In genomic region chr19:46271488-46272197, GRCh38 we compare ENCODE assay signal across 11 cellular contexts. TPM values are rescaled to one million over a fixed set of nuclear protein-coding genes. Genes with fewer than 3 reads are reported as not detected.
DNase-seq lines count a peak whose midpoint lies in the region; ATAC-seq, FAIRE-seq and TF ChIP-seq lines count a peak whose summit lies in the region.
"Had no signal": no experiment of that assay in that cellular context is flagged by ENCODE, and none has a peak within 500 bp of the region (broad histone marks: within the 10 kb centered on the region; RNA-seq: fewer than 3 reads in every experiment).

No MANE protein-coding gene starts in this region.

- H3K79me2 ChIP-seq in keratinocyte (ENCODE audit: control insufficient read depth, insufficient read depth, low read length) (no peaks in the 10 kb centered on the region), MM.1S (ENCODE audit: low read length) (no peaks in the 10 kb centered on the region)

- peaks cover 23% of the 10 kb centered on the region for H3K27me3 Mint-ChIP-seq in activated naive CD4-positive, alpha-beta T cell treated with anti-CD3 and anti-CD28 coated beads, Interleukin-2, amount 50 U/mL, for 24 hours

- no peak overlapping the region for H3K27ac ChIP-seq in keratinocyte (ENCODE audit: control insufficient read depth, insufficient read depth, low read length)
- no peak overlapping the region for H3K27ac ChIP-seq in prostate gland
- H3K27ac ChIP-seq in MM.1S (ENCODE audit: low read length), result no peak overlapping the region

- H3K4me1 ChIP-seq in keratinocyte (ENCODE audit: control insufficient read depth, extremely low read depth, insufficient read depth, low read length), result peaks cover 4% of the 10 kb centered on the region
- H3K4me1 ChIP-seq in prostate gland (replicated peaks), result no peaks in the 10 kb centered on the region
- no peaks in the 10 kb centered on the region for H3K4me1 ChIP-seq in MM.1S (ENCODE audit: low read length)

- H3K9me3 ChIP-seq in keratinocyte (ENCODE audit: control insufficient read depth, low read depth, low read length) (no peaks in the 10 kb centered on the region), prostate gland (no peaks in the 10 kb centered on the region), MM.1S (replicated peaks; ENCODE audit: insufficient read depth, low read length) (no peaks in the 10 kb centered on the region)

- H3K36me3 ChIP-seq in keratinocyte (ENCODE audit: control insufficient read depth in 2 of 2, extremely low read depth in 1 of 2, insufficient read depth in 2 of 2, low read length in 2 of 2), result no peaks in the 10 kb centered on the region
- H3K36me3 ChIP-seq in prostate gland, result no peaks in the 10 kb centered on the region
- H3K36me3 ChIP-seq in MM.1S (replicated peaks; ENCODE audit: insufficient read depth, low read length), result no peaks in the 10 kb centered on the region

- TF ChIP-seq CTCF in GM12865 (IDR thresholded peaks at IDR 0.05; ENCODE audit: insufficient read depth, low read depth, low read length, missing control alignments), result no peak
- TF ChIP-seq CTCF in keratinocyte (optimal IDR thresholded peaks at IDR 0.05 in 1 of 3, IDR thresholded peaks at IDR 0.05 in 1 of 3, conservative IDR thresholded peaks at IDR 0.05 in 1 of 3; ENCODE audit: extremely low read depth in 1 of 3, insufficient read depth in 2 of 3, low read length in 3 of 3), result no peak
- no peak for TF ChIP-seq CTCF in prostate gland (IDR thresholded peaks at IDR 0.05)
- no peak for TF ChIP-seq CTCF in MM.1S (IDR thresholded peaks at IDR 0.05; ENCODE audit: low read length)

- H3K4me1 Mint-ChIP-seq in activated naive CD4-positive, alpha-beta T cell treated with anti-CD3 and anti-CD28 coated beads, Interleukin-2, amount 50 U/mL, for 24 hours, result peaks cover 4% of the 10 kb centered on the region

- H3F3A ChIP-seq in MM.1S (ENCODE audit: insufficient read depth, low read length), result no peaks in the 10 kb centered on the region

- H3K36me3 Mint-ChIP-seq in activated naive CD4-positive, alpha-beta T cell treated with anti-CD3 and anti-CD28 coated beads, Interleukin-2, amount 50 U/mL, for 24 hours, result no peaks in the 10 kb centered on the region

- intact Hi-C loops in prostate gland (cut with DNase I), result no loop called here

- H3K4me3 ChIP-seq in GM12865 (ENCODE audit: low read depth, low read length), result no peak overlapping the region
- H3K4me3 ChIP-seq in keratinocyte (ENCODE audit: control insufficient read depth in 2 of 3, extremely low read depth in 1 of 3, insufficient read depth in 2 of 3, low read depth in 1 of 3, low read length in 3 of 3), result no peak overlapping the region
- H3K4me3 ChIP-seq in prostate gland, result no peak overlapping the region
- H3K4me3 ChIP-seq in MM.1S (ENCODE audit: low read length), result no peak overlapping the region

- H2AFZ ChIP-seq in keratinocyte (ENCODE audit: control insufficient read depth, low read length) (no peak overlapping the region), MM.1S (ENCODE audit: low read length) (no peak overlapping the region)

- H3K27me3 ChIP-seq in keratinocyte (ENCODE audit: control insufficient read depth, extremely low read depth, insufficient read depth, low read length) (peaks cover 3% of the 10 kb centered on the region), prostate gland (replicated peaks; ENCODE audit: insufficient read depth) (no peaks in the 10 kb centered on the region), MM.1S (replicated peaks; ENCODE audit: insufficient read depth, low read length) (peaks cover 48% of the 10 kb centered on the region)

- no peaks in the 10 kb centered on the region for H3K9me1 ChIP-seq in keratinocyte (ENCODE audit: control insufficient read depth, extremely low read depth, insufficient read depth, low read length)

- no peaks in the 10 kb centered on the region for H3K9me2 ChIP-seq in MM.1S (replicated peaks; ENCODE audit: insufficient read depth, low read length)

- no peaks in the 10 kb centered on the region for H3K9me3 Mint-ChIP-seq in activated naive CD4-positive, alpha-beta T cell treated with anti-CD3 and anti-CD28 coated beads, Interleukin-2, amount 50 U/mL, for 24 hours

- no peak for TF ChIP-seq POLR2A in prostate gland (IDR thresholded peaks at IDR 0.05)

- FAIRE-seq in keratinocyte (lab: Jason Lieb, UNC), result peak; percentile 20

- no peaks in the 10 kb centered on the region for H4K20me1 ChIP-seq in keratinocyte (ENCODE audit: control insufficient read depth, extremely low read depth, insufficient read depth, low read length)
- no peaks in the 10 kb centered on the region for H4K20me1 ChIP-seq in MM.1S (ENCODE audit: insufficient read depth, low read length)

- dilution Hi-C loops in keratinocyte (cut with MboI; ENCODE audit: extremely low pct_ligation_motif_present, low sequenced_read_pairs), result no loop called here

- H3K27ac Mint-ChIP-seq in activated naive CD4-positive, alpha-beta T cell treated with anti-CD3 and anti-CD28 coated beads, Interleukin-2, amount 50 U/mL, for 24 hours, result peak overlapping the region; percentile 52

- WGBS in prostate gland, result 62% methylated on average over 8 of the region's 8 CpGs

- DNase-seq in A172 (ENCODE audit: low spot score) (peak; percentile 88), GM12865 (ENCODE audit: low read depth) (peak; percentile 35), keratinocyte (ENCODE audit: low read depth, low spot score) (no peak), prostate gland (ENCODE audit: low spot score) (no peak), MM.1S (no peak)
- DNase-seq: NCI-H1417 treated with DMSO at 0.1 percent for 48 hours, Right ventricle myocardium superior had no signal

- ATAC-seq in GM18519 (IDR thresholded peaks at IDR 0.05; ENCODE audit: low FRiP score, unreplicated experiment), result no peak
- no peak for ATAC-seq in HG02852 (IDR thresholded peaks at IDR 0.05; ENCODE audit: unreplicated experiment)

- H3K4me3 Mint-ChIP-seq in activated naive CD4-positive, alpha-beta T cell treated with anti-CD3 and anti-CD28 coated beads, Interleukin-2, amount 50 U/mL, for 24 hours, result no peak overlapping the region

- H3K4me2 ChIP-seq in keratinocyte (ENCODE audit: control insufficient read depth, extremely low read depth, insufficient read depth, low read depth, low read length), result no peak overlapping the region
- H3K4me2 ChIP-seq in MM.1S (ENCODE audit: low read depth, low read length), result no peak overlapping the region

- H3K9ac ChIP-seq in keratinocyte (ENCODE audit: control insufficient read depth, extremely low read depth, insufficient read depth, low read length), result no peak overlapping the region
- no peak overlapping the region for H3K9ac ChIP-seq in MM.1S (ENCODE audit: low read length)

RNA-seq across cellular contexts. Expression of gene HIF3A, which starts 25.2 kb away (rescaled TPM):
- total RNA-seq in A172 (2014; rRNA removed; shearing (Covaris generic)), result not detected in 2 replicates
- 0.01 TPM in 1 of 3 replicates, not detected in the others for polyA plus RNA-seq in keratinocyte
- polyA plus RNA-seq in keratinocyte (2011; ENCODE audit: low read depth), result not detected
- not detected in 2 replicates for polyA plus RNA-seq in keratinocyte (2011; cell fraction: cytosol; rRNA removed)
- polyA plus RNA-seq in keratinocyte (2011; cell fraction: nucleus; rRNA removed), result not detected in 2 replicates
- polyA plus RNA-seq in keratinocyte (2012; ENCODE audit: low replicate concordance), result not detected in 2 replicates
- not detected in 3 replicates for polyA minus RNA-seq in keratinocyte
- not detected for polyA minus RNA-seq in keratinocyte (2011; cell fraction: cytosol; rRNA and poly(A)+ RNA removed)
- polyA minus RNA-seq in keratinocyte (2011; cell fraction: nucleus; rRNA and poly(A)+ RNA removed), result not detected in 2 replicates
- 10 to 100 TPM; 42.8 to 97.6 TPM for total RNA-seq in prostate gland

RNA-seq across cellular contexts. Expression of gene IGFL1, which starts 42.1 kb away (rescaled TPM):
- 0.67 TPM in 1 of 2 replicates, not detected in the other for total RNA-seq in A172 (2014; rRNA removed; shearing (Covaris generic))
- polyA plus RNA-seq in keratinocyte, result 14.0 to 86.6 TPM (median 21.3 TPM) in 3 replicates
- polyA plus RNA-seq in keratinocyte (2011; ENCODE audit: low read depth), result 176 TPM
- polyA plus RNA-seq in keratinocyte (2011; cell fraction: cytosol; rRNA removed), result 43.5 and 56.0 TPM in 2 replicates
- 37.3 and 41.1 TPM in 2 replicates for polyA plus RNA-seq in keratinocyte (2011; cell fraction: nucleus; rRNA removed)
- 17.2 and 447 TPM in 2 replicates for polyA plus RNA-seq in keratinocyte (2012; ENCODE audit: low replicate concordance)
- polyA minus RNA-seq in keratinocyte, result 11.8 to 106 TPM (median 30.7 TPM) in 3 replicates
- polyA minus RNA-seq in keratinocyte (2011; cell fraction: cytosol; rRNA and poly(A)+ RNA removed), result 32.8 TPM
- polyA minus RNA-seq in keratinocyte (2011; cell fraction: nucleus; rRNA and poly(A)+ RNA removed), result 16.1 and 18.7 TPM in 2 replicates
- 1 to 10 TPM in 1 of 2 donors, not detected in 1; 4.8 TPM for total RNA-seq in prostate gland
- total RNA-seq: fibroblast of lung, Right ventricle myocardium superior had no signal
- polyA plus RNA-seq: fibroblast of lung had no signal

Comparison
In these comparisons a context has a peak if more than half of its experiments do, and no peak if none do; other contexts are left out.
1. DNase-seq: peak in A172 (single experiment) and GM12865 (single experiment); none in keratinocyte (single experiment), prostate gland (single experiment) and MM.1S (single experiment).
2. RNA of gene HIF3A, which starts 25.2 kb away (total RNA-seq): 42.8 to 97.6 TPM in prostate gland; not detected in A172; every median in the first group is over 10 times any median in the second.